In genomic region chr9:22447607-22448305, GRCh38 we compare ENCODE assay signal across 7 cellular contexts. TPM values are rescaled to one million over a fixed set of nuclear protein-coding genes. Genes with fewer than 3 reads are reported as not detected.
DNase-seq lines count a peak whose midpoint lies in the region; ATAC-seq and TF ChIP-seq lines count a peak whose summit lies in the region.

No MANE protein-coding gene starts in this region.

- H3K9me3 ChIP-seq in HUES48 (ENCODE audit: control insufficient read depth, insufficient read depth, low read length) (no peaks in the 10 kb centered on the region), body of pancreas (no peaks in the 10 kb centered on the region), left lung (no peaks in the 10 kb centered on the region), stomach smooth muscle (ENCODE audit: control insufficient read depth in 2 of 2, low read length in 2 of 2) (no peaks in the 10 kb centered on the region)

- 5 to 7% methylated on average over 11 to 17 of the region's 17 CpGs for WGBS in body of pancreas, 2 donors

- H3K4me1 ChIP-seq in HUES48 (ENCODE audit: control insufficient read depth, insufficient read depth, low read length) (peaks cover 17% of the 10 kb centered on the region), body of pancreas (peaks cover 27% of the 10 kb centered on the region), left lung (peaks cover 0 to 6% of the 10 kb centered on the region in 2 donors), stomach smooth muscle (ENCODE audit: control insufficient read depth, insufficient read depth, low read length) (no peaks in the 10 kb centered on the region)

- TF ChIP-seq CTCF in body of pancreas (IDR thresholded peaks at IDR 0.05) (no peak), left lung (IDR thresholded peaks at IDR 0.05) (no peak)

- H3K4me3 ChIP-seq in HUES48 (ENCODE audit: low read depth, low read length) = peak overlapping the region; percentile 92
- H3K4me3 ChIP-seq in body of pancreas = peak overlapping the region; percentile 18 to 38
- H3K4me3 ChIP-seq in left lung = peak overlapping the region; percentile 56 to 58
- peak overlapping the region; percentile 62 to 75 for H3K4me3 ChIP-seq in stomach smooth muscle (ENCODE audit: low read length in 2 of 2)

- peak; percentile 33 for ATAC-seq in body of pancreas
- ATAC-seq in left lung = peak; percentile 58
- no peak for ATAC-seq in HG02870 (IDR thresholded peaks at IDR 0.05; ENCODE audit: unreplicated experiment)
- ATAC-seq in GM21390 (IDR thresholded peaks at IDR 0.05; ENCODE audit: unreplicated experiment) = no peak

- H3K9ac ChIP-seq in HUES48 (ENCODE audit: low read depth, low read length) = peak overlapping the region; percentile 72
- peak overlapping the region; percentile 53 to 63 for H3K9ac ChIP-seq in stomach smooth muscle (ENCODE audit: low read length in 2 of 2)

- H3K27ac ChIP-seq in HUES48 (ENCODE audit: low read depth, low read length) (peak overlapping the region; percentile 78), body of pancreas (peak overlapping the region; percentile 79 to 96 (median 94)), left lung (peak overlapping the region; percentile 83 to 91), stomach smooth muscle (ENCODE audit: low read length) (peak overlapping the region; percentile 47)

- peaks cover 9% of the 10 kb centered on the region; the same call in 1 of the 2 replicates for H3K36me3 ChIP-seq in HUES48 (ENCODE audit: control insufficient read depth, insufficient read depth, low read length)
- H3K36me3 ChIP-seq in body of pancreas (replicated peaks in 1 of 2; ENCODE audit: insufficient read depth in 1 of 2, low read depth in 2 of 2) = peaks cover 0 to 2% of the 10 kb centered on the region in 2 donors
- no peaks in the 10 kb centered on the region for H3K36me3 ChIP-seq in left lung
- no peaks in the 10 kb centered on the region for H3K36me3 ChIP-seq in stomach smooth muscle (ENCODE audit: control insufficient read depth in 2 of 2, insufficient read depth in 2 of 2, low read length in 2 of 2)

- no peak for TF ChIP-seq POLR2A in body of pancreas (IDR thresholded peaks at IDR 0.05)

- H3K27me3 ChIP-seq in HUES48 (ENCODE audit: control insufficient read depth, insufficient read depth, low read length) (peaks cover 4% of the 10 kb centered on the region; the same call in 1 of the 2 replicates), body of pancreas (no peaks in the 10 kb centered on the region), left lung (peaks cover 0 to 70% of the 10 kb centered on the region in 2 donors), stomach smooth muscle (ENCODE audit: control insufficient read depth in 1 of 2, insufficient read depth in 2 of 2, low read length in 2 of 2) (no peaks in the 10 kb centered on the region)

- DNase-seq in body of pancreas (peak in 3 of 4 donors; percentile 19 to 41 (median 32)), left lung (no peak)
- DNase-seq in activated CD4-positive, alpha-beta T cell treated with anti-CD3 and anti-CD28 coated beads for 1 hour = no peak

- intact Hi-C loops in body of pancreas (cut with DNase I) = no loop called here
- intact Hi-C loops in left lung (cut with DNase I) = no loop called here

RNA-seq across cellular contexts. Expression of gene DMRTA1, which starts 1.1 kb away (rescaled TPM):
- total RNA-seq in body of pancreas (1 to 10 TPM; 3.3 to 4.4 TPM), left lung (1 to 10 TPM; 1.9 to 3.2 TPM)

Comparison
In these comparisons a context has a peak if more than half of its experiments do, and no peak if none do; other contexts are left out.
1. H3K4me3 ChIP-seq: peak in every context shown above with its lines; median percentile 92 in HUES48; 68 in stomach smooth muscle; 57 in left lung; 28 in body of pancreas.
2. ATAC-seq: peak in body of pancreas (single experiment) and left lung (single experiment); none in HG02870 (single experiment) and GM21390 (single experiment).
3. DNase-seq: peak in body of pancreas (3 of 4); none in left lung (0 of 2) and activated CD4-positive, alpha-beta T cell treated with anti-CD3 and anti-CD28 coated beads for 1 hour (single experiment).
4. Peak in every context shown above with its lines, with median percentiles within 50 percentile points of each other: H3K27ac ChIP-seq.